In genomic region chr11:131064373-131064991, GRCh38 we compare ENCODE assay signal across 8 cellular contexts.
A peak's percentile ranks its signal among the peaks of the same experiment; 100 is the strongest.
DNase-seq lines count a peak whose midpoint lies in the region; ATAC-seq, FAIRE-seq and TF ChIP-seq lines count a peak whose summit lies in the region.

No MANE protein-coding gene starts in this region.

- no peak for TF ChIP-seq POLR2A in prostate gland (IDR thresholded peaks at IDR 0.05)

- H3K27me3 ChIP-seq in MM.1S (replicated peaks; ENCODE audit: insufficient read depth, low read length): no peaks in the 10 kb centered on the region
- H3K27me3 ChIP-seq in prostate gland (replicated peaks; ENCODE audit: insufficient read depth): no peaks in the 10 kb centered on the region

- H3K9me3 ChIP-seq in MM.1S (replicated peaks; ENCODE audit: insufficient read depth, low read length): no peaks in the 10 kb centered on the region
- no peaks in the 10 kb centered on the region for H3K9me3 ChIP-seq in prostate gland

- 18% methylated on average over 12 of the region's 12 CpGs for WGBS in prostate gland

- FAIRE-seq in frontal cortex (lab: Jason Lieb, UNC): no peak

- H3K4me3 ChIP-seq in MM.1S (ENCODE audit: low read length): no peak overlapping the region
- H3K4me3 ChIP-seq in WI38 (ENCODE audit: low read depth, low read length): no peak overlapping the region
- no peak overlapping the region for H3K4me3 ChIP-seq in prostate gland

- CTCF ChIA-PET in activated CD4-positive, alpha-beta T cell treated with anti-CD3 and anti-CD28 coated beads, Interleukin-2, amount 10 ng/mL, durations not matched to agents 7 days and 5 days (lab: Charles Lee): interaction anchor here (1.2 kb wide), 1 partner anchor 618 kb away, joined by 3 read pairs; no protein-coding TSS in a partner anchor

- H3K4me1 Mint-ChIP-seq in activated CD4-positive, alpha-beta T cell treated with anti-CD3 and anti-CD28 coated beads, Interleukin-2, amount 10 ng/mL, durations not matched to agents 7 days and 5 days: no peaks in the 10 kb centered on the region

- peak; percentile 19 for DNase-seq in activated CD4-positive, alpha-beta T cell treated with anti-CD3 and anti-CD28 coated beads, Interleukin-2, amount 10 ng/mL, durations not matched to agents 7 days and 5 days
- DNase-seq in activated CD4-positive, alpha-beta T cell treated with anti-CD3 and anti-CD28 coated beads for 4 hours: no peak
- DNase-seq in MM.1S (peak; percentile 48), frontal cortex (ENCODE audit: low spot score in 2 of 2) (peak; percentile 45 to 65), prostate gland (ENCODE audit: low spot score) (peak; percentile 25), activated gamma-delta T cell treated with Interleukin-2 at 50 U/mL for 16 hours (no peak)

- peak; percentile 72 for ATAC-seq in GM21723 (IDR thresholded peaks at IDR 0.05; ENCODE audit: unreplicated experiment)

- no peak overlapping the region for H3K27ac Mint-ChIP-seq in activated CD4-positive, alpha-beta T cell treated with anti-CD3 and anti-CD28 coated beads, Interleukin-2, amount 10 ng/mL, durations not matched to agents 7 days and 5 days

- no peaks in the 10 kb centered on the region for H3K79me2 ChIP-seq in MM.1S (ENCODE audit: low read length)

- no peak overlapping the region for H3K9ac ChIP-seq in MM.1S (ENCODE audit: low read length)

- peak; percentile 94 for TF ChIP-seq CTCF in MM.1S (IDR thresholded peaks at IDR 0.05; ENCODE audit: low read length)
- TF ChIP-seq CTCF in WI38 (IDR thresholded peaks at IDR 0.05; ENCODE audit: low read depth, low read length): peak; percentile 94
- TF ChIP-seq CTCF in prostate gland (IDR thresholded peaks at IDR 0.05): peak in 3 of 4 experiments; percentile 62 to 66 (median 62)

- POLR2A ChIA-PET in activated CD4-positive, alpha-beta T cell treated with anti-CD3 and anti-CD28 coated beads, Interleukin-2, amount 10 ng/mL, durations not matched to agents 7 days and 5 days (lab: Charles Lee): no interaction called here

- H3K27me3 Mint-ChIP-seq in activated CD4-positive, alpha-beta T cell treated with anti-CD3 and anti-CD28 coated beads, Interleukin-2, amount 10 ng/mL, durations not matched to agents 7 days and 5 days: no peaks in the 10 kb centered on the region

- H3K9me2 ChIP-seq in MM.1S (replicated peaks; ENCODE audit: insufficient read depth, low read length): no peaks in the 10 kb centered on the region

- H3K4me3 Mint-ChIP-seq in activated CD4-positive, alpha-beta T cell treated with anti-CD3 and anti-CD28 coated beads, Interleukin-2, amount 10 ng/mL, durations not matched to agents 7 days and 5 days: no peak overlapping the region

- H3K4me2 ChIP-seq in MM.1S (ENCODE audit: low read depth, low read length): no peak overlapping the region

- no peak overlapping the region for H3K27ac ChIP-seq in MM.1S (ENCODE audit: low read length)
- no peak overlapping the region for H3K27ac ChIP-seq in prostate gland

- no peaks in the 10 kb centered on the region for H3K36me3 Mint-ChIP-seq in activated CD4-positive, alpha-beta T cell treated with anti-CD3 and anti-CD28 coated beads, Interleukin-2, amount 10 ng/mL, durations not matched to agents 7 days and 5 days (ENCODE audit: low read depth)

- intact Hi-C loops in prostate gland (cut with DNase I): loop anchor here (2.0 kb wide), 1 partner anchor 610 kb away; no protein-coding TSS in a partner anchor

- H3K4me1 ChIP-seq in MM.1S (ENCODE audit: low read length) (no peaks in the 10 kb centered on the region), prostate gland (replicated peaks) (no peaks in the 10 kb centered on the region)

- no peaks in the 10 kb centered on the region for H4K20me1 ChIP-seq in MM.1S (ENCODE audit: insufficient read depth, low read length)

- H2AFZ ChIP-seq in MM.1S (ENCODE audit: low read length): no peak overlapping the region

- H3K9me3 Mint-ChIP-seq in activated CD4-positive, alpha-beta T cell treated with anti-CD3 and anti-CD28 coated beads, Interleukin-2, amount 10 ng/mL, durations not matched to agents 7 days and 5 days: no peaks in the 10 kb centered on the region

- H3K36me3 ChIP-seq in MM.1S (replicated peaks; ENCODE audit: insufficient read depth, low read length) (no peaks in the 10 kb centered on the region), prostate gland (no peaks in the 10 kb centered on the region)

- no peaks in the 10 kb centered on the region for H3F3A ChIP-seq in MM.1S (ENCODE audit: insufficient read depth, low read length)

Comparison
In these comparisons a context has a peak if more than half of its experiments do, and no peak if none do; other contexts are left out.
1. DNase-seq: peak in activated CD4-positive, alpha-beta T cell treated with anti-CD3 and anti-CD28 coated beads, Interleukin-2, amount 10 ng/mL, durations not matched to agents 7 days and 5 days (single experiment), MM.1S (single experiment), frontal cortex (2 of 2) and prostate gland (single experiment); none in activated CD4-positive, alpha-beta T cell treated with anti-CD3 and anti-CD28 coated beads for 4 hours (0 of 2) and activated gamma-delta T cell treated with Interleukin-2 at 50 U/mL for 16 hours (single experiment).
2. Peak in every context shown above with its lines, with median percentiles within 50 percentile points of each other: CTCF ChIP-seq.